In the genomic region with DNA sequence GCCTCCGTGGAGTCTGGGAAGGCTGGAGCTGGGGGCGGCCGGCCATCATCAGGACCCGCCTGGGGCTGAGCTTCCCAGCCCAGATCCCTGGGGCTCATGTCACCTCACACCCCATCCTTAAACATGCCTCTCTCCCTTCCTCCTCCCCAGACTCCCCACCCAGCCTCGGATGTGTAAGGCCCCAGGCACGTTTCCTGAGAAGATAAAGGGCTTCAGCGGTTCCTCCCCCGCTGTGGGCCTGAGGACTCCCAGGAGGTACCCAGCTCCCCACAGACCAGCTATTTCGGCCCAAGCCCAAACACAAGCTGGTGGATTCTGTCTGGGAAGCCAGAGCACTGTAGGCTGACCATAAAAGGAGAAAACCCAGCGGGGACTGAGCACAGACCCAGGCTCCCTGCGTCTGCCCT, we compare ENCODE assay signal across 13 cellular contexts.
DNase-seq lines count a peak whose midpoint lies in the region; TF ChIP-seq lines count a peak whose summit lies in the region.
"Had no signal": no experiment of that assay in that cellular context is flagged by ENCODE, and none has a peak within 500 bp of the region (broad histone marks: within the 10 kb centered on the region; RNA-seq: fewer than 3 reads in every experiment).

No MANE protein-coding gene starts in this region.

- DNase-seq in NB4 (ENCODE audit: low read depth) (peak; percentile 39), astrocyte of the spinal cord (ENCODE audit: low read depth, low spot score) (peak; percentile 54), iPS-NIHi11 (ENCODE audit: low spot score) (peak; percentile 38), kidney tubule cell (ENCODE audit: low spot score) (no peak)
- no peak for DNase-seq in stimulated activated CD8-positive, alpha-beta memory T cell treated with anti-CD3 and anti-CD28 coated beads, Interleukin-4, amount 100 ng/mL, for 48 hours
- DNase-seq in activated CD4-positive, alpha-beta T cell treated with anti-CD3 and anti-CD28 coated beads for 1 hour, result no peak
- DNase-seq: activated naive CD8-positive, alpha-beta T cell treated with anti-CD3 and anti-CD28 coated beads, Interleukin-2, amount 50 U/mL, for 24 hours; GDM1; GOT3; kidney; NCI-H2029; stimulated activated CD4-positive, alpha-beta T cell treated with anti-CD3 and anti-CD28 coated beads, Interleukin-4, amount 100 ng/mL, for 1 hour had no signal

- peaks cover 87% of the 10 kb centered on the region for H3K4me1 ChIP-seq in stomach smooth muscle (ENCODE audit: control insufficient read depth, insufficient read depth, low read length)

- no peak overlapping the region for H3K4me3 ChIP-seq in NB4 (ENCODE audit: low read depth, low read length)
- no peak overlapping the region for H3K4me3 ChIP-seq in astrocyte of the spinal cord (ENCODE audit: low read depth, low read length)
- H3K4me3 ChIP-seq in stomach smooth muscle (ENCODE audit: low read length in 2 of 2), result peak overlapping the region in 1 of 2 donors; percentile 29

- peak overlapping the region; percentile 88 for H3K27ac ChIP-seq in stomach smooth muscle (ENCODE audit: low read length)

- TF ChIP-seq CTCF in NB4 (IDR thresholded peaks at IDR 0.05; ENCODE audit: low read depth, low read length), result no peak
- TF ChIP-seq CTCF in astrocyte of the spinal cord (IDR thresholded peaks at IDR 0.05; ENCODE audit: low read depth, low read length), result no peak

- H3K9ac ChIP-seq in stomach smooth muscle (ENCODE audit: low read length in 2 of 2), result peak overlapping the region in 1 of 2 donors; percentile 36

- TF ChIP-seq POLR2A in NB4 (IDR thresholded peaks at IDR 0.05; ENCODE audit: extremely low read depth, insufficient read length), result no peak

- in situ Hi-C loops in astrocyte of the spinal cord (cut with HindIII; ENCODE audit: low sequenced_read_pairs), result no loop called here

- no peaks in the 10 kb centered on the region for H3K27me3 ChIP-seq in stomach smooth muscle (ENCODE audit: control insufficient read depth in 1 of 2, insufficient read depth in 2 of 2, low read length in 2 of 2)

- H3K9me3 ChIP-seq in stomach smooth muscle (ENCODE audit: control insufficient read depth in 2 of 2, low read length in 2 of 2), result no peaks in the 10 kb centered on the region

- peaks cover 26 to 31% of the 10 kb centered on the region in 2 donors for H3K36me3 ChIP-seq in stomach smooth muscle (ENCODE audit: control insufficient read depth in 2 of 2, insufficient read depth in 2 of 2, low read length in 2 of 2)

Comparison
In these comparisons a context has a peak if more than half of its experiments do, and no peak if none do; other contexts are left out.
1. DNase-seq: peak in NB4 (single experiment), astrocyte of the spinal cord (single experiment) and iPS-NIHi11 (single experiment); none in stimulated activated CD8-positive, alpha-beta memory T cell treated with anti-CD3 and anti-CD28 coated beads, Interleukin-4, amount 100 ng/mL, for 48 hours (single experiment), kidney tubule cell (single experiment) and activated CD4-positive, alpha-beta T cell treated with anti-CD3 and anti-CD28 coated beads for 1 hour (single experiment).